9 cellular contexts compared by ENCODE assay signal in genomic region chr10:45418859-45419672, GRCh38. TPM values are rescaled to one million over a fixed set of nuclear protein-coding genes. Genes with fewer than 3 reads are reported as not detected.
DNase-seq lines count a peak whose midpoint lies in the region; ATAC-seq and TF ChIP-seq lines count a peak whose summit lies in the region.
"Had no signal": no experiment of that assay in that cellular context is flagged by ENCODE, and none has a peak within 500 bp of the region (broad histone marks: within the 10 kb centered on the region; RNA-seq: fewer than 3 reads in every experiment).

No MANE protein-coding gene starts in this region.

- H3K4me1 ChIP-seq in muscle layer of colon (ENCODE audit: insufficient read depth, low read length), result peaks cover 24% of the 10 kb centered on the region
- H3K4me1 ChIP-seq: SJSA1 had no signal

- no peaks in the 10 kb centered on the region for H3K9me3 Mint-ChIP-seq in Calu3 (ENCODE audit: low read depth, unreplicated experiment)
- H3K9me3 Mint-ChIP-seq in stimulated activated naive CD8-positive, alpha-beta T cell treated with anti-CD3 and anti-CD28 coated beads, Interleukin-15, amount 100 ng/mL, for 72 hours, result no peaks in the 10 kb centered on the region

- peak overlapping the region; percentile 41 for H3K27ac ChIP-seq in muscle layer of colon (ENCODE audit: low read depth, low read length)
- H3K27ac ChIP-seq: SJSA1 had no signal

- H3K4me1 Mint-ChIP-seq in Calu3 (ENCODE audit: low read depth, unreplicated experiment), result peaks cover 30% of the 10 kb centered on the region
- peaks cover 62% of the 10 kb centered on the region for H3K4me1 Mint-ChIP-seq in stimulated activated naive CD8-positive, alpha-beta T cell treated with anti-CD3 and anti-CD28 coated beads, Interleukin-15, amount 100 ng/mL, for 72 hours

- H3K4me3 ChIP-seq in muscle layer of colon (ENCODE audit: low read depth in 1 of 2, low read length in 2 of 2), result peak overlapping the region; percentile 63 to 71
- H3K4me3 ChIP-seq: SJSA1 had no signal

- intact Hi-C loops in Calu3 (cut with micrococcal nuclease; ENCODE audit: unreplicated experiment), result loop anchor here (1.0 kb wide), 1 partner anchor 43 kb away; no protein-coding TSS in a partner anchor

- H3K9ac ChIP-seq in muscle layer of colon (ENCODE audit: low read length), result peak overlapping the region; percentile 78

- no peaks in the 10 kb centered on the region for H3K27me3 Mint-ChIP-seq in Calu3 (ENCODE audit: unreplicated experiment)
- no peaks in the 10 kb centered on the region for H3K27me3 Mint-ChIP-seq in stimulated activated naive CD8-positive, alpha-beta T cell treated with anti-CD3 and anti-CD28 coated beads, Interleukin-15, amount 100 ng/mL, for 72 hours

- H3K27ac Mint-ChIP-seq in Calu3 (ENCODE audit: unreplicated experiment), result peak overlapping the region; percentile 67
- peak overlapping the region; percentile 94 to 98 for H3K27ac Mint-ChIP-seq in stimulated activated naive CD8-positive, alpha-beta T cell treated with anti-CD3 and anti-CD28 coated beads, Interleukin-15, amount 100 ng/mL, for 72 hours

- no peaks in the 10 kb centered on the region for H3K27me3 ChIP-seq in muscle layer of colon (ENCODE audit: control insufficient read depth in 1 of 2, insufficient read depth in 2 of 2, low read length in 2 of 2)
- H3K27me3 ChIP-seq: SJSA1 had no signal

- no peaks in the 10 kb centered on the region for H3K9me3 ChIP-seq in muscle layer of colon (ENCODE audit: low read length)
- H3K9me3 ChIP-seq: SJSA1 had no signal

- peak overlapping the region; percentile 72 for H3K4me3 Mint-ChIP-seq in Calu3 (ENCODE audit: low read depth, unreplicated experiment)
- peak overlapping the region; percentile 90 to 96 for H3K4me3 Mint-ChIP-seq in stimulated activated naive CD8-positive, alpha-beta T cell treated with anti-CD3 and anti-CD28 coated beads, Interleukin-15, amount 100 ng/mL, for 72 hours

- peak; percentile 30 for DNase-seq in Calu3
- DNase-seq in GM20000 (ENCODE audit: low spot score), result peak; percentile 87
- peak; percentile 13 for DNase-seq in HuH-7.5 (ENCODE audit: low spot score)
- peak; percentile 36 for DNase-seq in activated T-cell treated with anti-CD3 and anti-CD28 coated beads for 1 hour (ENCODE audit: low read depth)
- peak; percentile 60 to 80 for DNase-seq in stimulated activated naive CD8-positive, alpha-beta T cell treated with anti-CD3 and anti-CD28 coated beads, Interleukin-15, amount 100 ng/mL, for 72 hours
- DNase-seq in A172 (ENCODE audit: low spot score), result no peak

- peaks cover 11% of the 10 kb centered on the region for H3K36me3 Mint-ChIP-seq in Calu3 (ENCODE audit: insufficient read depth, unreplicated experiment)

- CTCF ChIA-PET in Calu3 (lab: Charles Lee), result no interaction called here

- no TSS peak for BruUV-seq in Calu3 (replicated peaks; lab: Mats Ljungman, UMichigan)

- TF ChIP-seq CTCF in Calu3 (IDR thresholded peaks at IDR 0.05; ENCODE audit: unreplicated experiment), result no peak
- TF ChIP-seq CTCF in GM20000 (IDR thresholded peaks at IDR 0.05; ENCODE audit: extremely low read depth, missing control alignments), result no peak

- peak; percentile 62 for ATAC-seq in esophagus mucosa
- ATAC-seq in stimulated activated naive CD8-positive, alpha-beta T cell treated with anti-CD3 and anti-CD28 coated beads, Interleukin-15, amount 100 ng/mL, for 72 hours, result peak; percentile 74

- no peaks in the 10 kb centered on the region for H3K36me3 ChIP-seq in muscle layer of colon (ENCODE audit: insufficient read depth, low read length)
- H3K36me3 ChIP-seq: SJSA1 had no signal

RNA-seq across cellular contexts. Expression of gene ALOX5, which starts 45.0 kb away (rescaled TPM):
- total RNA-seq in Calu3 (2022) (44.9 and 57.0 TPM in 2 replicates), esophagus mucosa (4.1 TPM)
- total RNA-seq in A172 (2014; rRNA removed; shearing (Covaris generic)), result 0.43 and 2.0 TPM in 2 replicates
- total RNA-seq: SJSA1 had no signal
